ENCODE assay signal across 18 cellular contexts in the genomic region with DNA sequence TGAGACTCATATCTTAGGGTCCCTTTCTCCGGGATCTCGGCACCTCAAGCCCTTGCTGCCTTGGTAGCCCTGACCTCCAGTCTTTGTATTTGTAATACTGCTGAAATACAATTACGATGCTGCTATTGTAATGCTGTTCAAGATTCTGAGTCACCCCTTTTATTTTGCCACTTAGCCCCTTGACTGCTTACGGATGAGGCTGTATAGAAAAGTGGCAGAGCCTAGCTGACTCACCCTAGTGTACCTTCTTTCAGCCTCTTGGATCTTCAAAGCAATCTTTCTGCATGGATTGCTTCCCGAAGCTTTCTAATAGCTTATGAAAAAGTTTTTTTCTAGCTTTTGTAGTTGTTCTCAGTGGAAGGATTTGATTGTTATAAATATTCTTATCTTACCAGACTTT.
"Had no signal": no experiment of that assay in that cellular context is flagged by ENCODE, and none has a peak within 500 bp of the region (broad histone marks: within the 10 kb centered on the region; RNA-seq: fewer than 3 reads in every experiment).

No MANE protein-coding gene starts in this region.

- H3K36me3 ChIP-seq: cardiac muscle cell, esophagus squamous epithelium, left lung, right atrium auricular region, upper lobe of left lung, WERI-Rb-1 had no signal

- H3K27ac ChIP-seq: body of pancreas, cardiac muscle cell, esophagus squamous epithelium, left lung, right atrium auricular region, upper lobe of left lung, WERI-Rb-1 had no signal

- H3K4me3 ChIP-seq: body of pancreas, cardiac muscle cell, esophagus squamous epithelium, left lung, lung, right atrium auricular region, upper lobe of left lung had no signal

- H3K27me3 ChIP-seq: body of pancreas, cardiac muscle cell, esophagus squamous epithelium, left lung, right atrium auricular region, upper lobe of left lung had no signal

- ATAC-seq: body of pancreas; left lung; naive thymus-derived CD4-positive, alpha-beta T cell; stimulated activated naive CD8-positive, alpha-beta T cell treated with anti-CD3 and anti-CD28 coated beads, Interleukin-15, Interleukin-2, amounts not matched to agents 100 U/mL and 50 U/mL, for 24 hours; T-cell had no signal

- H3K9me3 ChIP-seq: body of pancreas, esophagus squamous epithelium, left lung, right atrium auricular region, upper lobe of left lung had no signal

- H3K4me1 ChIP-seq: body of pancreas, esophagus squamous epithelium, left lung, right atrium auricular region had no signal

- DNase-seq: activated CD4-positive, alpha-beta T cell treated with anti-CD3 and anti-CD28 coated beads for 1 hour; activated naive CD4-positive, alpha-beta T cell; activated T-cell treated with anti-CD3 and anti-CD28 coated beads, Interleukin-2, amount 50 U/mL, for 1 hour; body of pancreas; cortex of kidney; endodermal cell; esophagus squamous epithelium; left lung; naive thymus-derived CD4-positive, alpha-beta T cell; stimulated activated CD4-positive, alpha-beta T cell treated with anti-CD3 and anti-CD28 coated beads, Interleukin-12 subunit alpha, Interleukin-12 subunit beta, amount 100 ng/mL, for 4 hours; stimulated activated CD4-positive, alpha-beta T cell treated with anti-CD3 and anti-CD28 coated beads, Interleukin-4, amount 100 ng/mL, for 4 hours; stimulated activated naive CD8-positive, alpha-beta T cell treated with anti-CD3 and anti-CD28 coated beads, Interleukin-15, Interleukin-2, amounts not matched to agents 100 U/mL and 50 U/mL, for 24 hours; T-cell; upper lobe of left lung; WERI-Rb-1 had no signal
